In the genomic region with DNA sequence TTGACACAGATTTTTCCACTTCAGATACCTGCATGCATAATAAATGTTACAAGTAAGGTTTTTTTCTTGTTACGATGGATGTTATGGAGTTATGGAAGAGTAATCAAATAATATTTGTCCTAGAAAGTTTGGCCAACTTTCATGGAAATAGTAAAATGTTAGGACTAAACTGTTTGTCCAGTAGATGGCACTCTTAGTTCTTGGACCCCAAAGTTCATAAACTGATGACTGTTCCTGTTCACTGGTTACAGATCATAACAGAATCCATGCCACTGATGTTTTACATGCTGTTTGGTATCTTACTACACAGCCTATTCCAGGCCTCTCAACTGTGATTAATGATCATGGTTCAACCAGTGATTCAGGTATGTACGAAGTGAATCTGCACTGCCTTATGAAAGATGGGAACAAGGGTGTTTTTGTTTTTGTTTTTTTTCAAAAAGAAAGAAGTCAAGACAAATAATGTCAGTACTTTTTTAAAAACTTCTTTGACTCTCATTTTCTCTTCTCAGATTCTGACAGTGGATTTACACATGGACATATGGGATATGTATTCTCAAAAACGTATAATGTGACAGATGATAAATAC, we compare ENCODE assay signal across 9 cellular contexts. TPM values are rescaled to one million over a fixed set of nuclear protein-coding genes. Genes with fewer than 3 reads are reported as not detected.
DNase-seq lines count a peak whose midpoint lies in the region; ATAC-seq, FAIRE-seq and TF ChIP-seq lines count a peak whose summit lies in the region.
"Had no signal": no experiment of that assay in that cellular context is flagged by ENCODE, and none has a peak within 500 bp of the region (broad histone marks: within the 10 kb centered on the region; RNA-seq: fewer than 3 reads in every experiment).

No MANE protein-coding gene starts in this region.

- no peak overlapping the region for H3K4me3 ChIP-seq in thyroid gland (replicated peaks in 1 of 3)
- H3K4me3 ChIP-seq in naive thymus-derived CD4-positive, alpha-beta T cell (ENCODE audit: low read length) = no peak overlapping the region
- H3K4me3 ChIP-seq: HAP-1 had no signal

- no peaks in the 10 kb centered on the region for H3K36me3 Mint-ChIP-seq in naive thymus-derived CD4-positive, alpha-beta T cell

- peak; percentile 18 for DNase-seq in AG09319 (ENCODE audit: extremely low read depth, low read depth)
- DNase-seq in NCI-H446 treated with DMSO at 0.1 percent for 48 hours (lab: John Stamatoyannopoulos, UW) = peak; percentile 4
- DNase-seq in medulla oblongata (ENCODE audit: extremely low spot score) = peak; percentile 61
- DNase-seq in thyroid gland = no peak
- no peak for DNase-seq in naive thymus-derived CD4-positive, alpha-beta T cell

- intact Hi-C loops in thyroid gland (cut with DNase I) = no loop called here
- intact Hi-C loops in naive thymus-derived CD4-positive, alpha-beta T cell (cut with micrococcal nuclease) = loop anchor here in 1 of 2 donors (1.0 kb wide), 1 partner anchor 524 kb away; no protein-coding TSS in a partner anchor

- H3K4me3 Mint-ChIP-seq in naive thymus-derived CD4-positive, alpha-beta T cell = no peak overlapping the region

- 58 to 62% methylated on average over 3 of the region's 3 CpGs for WGBS in thyroid gland, 2 donors

- ATAC-seq in GM21528 (IDR thresholded peaks at IDR 0.05; ENCODE audit: low FRiP score, unreplicated experiment) (peak; percentile 55), HG02970 (IDR thresholded peaks at IDR 0.05; ENCODE audit: low FRiP score, unreplicated experiment) (no peak)
- no peak for ATAC-seq in naive thymus-derived CD4-positive, alpha-beta T cell

- peak; percentile 65 for TF ChIP-seq CTCF in AG09319 (IDR thresholded peaks at IDR 0.05; ENCODE audit: low read depth, low read length)
- TF ChIP-seq CTCF in thyroid gland (IDR thresholded peaks at IDR 0.05) = peak in 3 of 6 experiments; percentile 38 to 52 (median 46)

- H3K27me3 ChIP-seq in thyroid gland = no peaks in the 10 kb centered on the region
- H3K27me3 ChIP-seq in naive thymus-derived CD4-positive, alpha-beta T cell (ENCODE audit: control insufficient read depth in 2 of 2, insufficient read depth in 2 of 2, low read length in 2 of 2) = no peaks in the 10 kb centered on the region

- no peak overlapping the region for H3K27ac Mint-ChIP-seq in naive thymus-derived CD4-positive, alpha-beta T cell

- H3K27me3 Mint-ChIP-seq in naive thymus-derived CD4-positive, alpha-beta T cell = no peaks in the 10 kb centered on the region

- H3K4me1 ChIP-seq in thyroid gland = no peaks in the 10 kb centered on the region
- H3K4me1 ChIP-seq in naive thymus-derived CD4-positive, alpha-beta T cell (ENCODE audit: control insufficient read depth in 2 of 2, insufficient read depth in 2 of 2, low read length in 2 of 2) = no peaks in the 10 kb centered on the region
- H3K4me1 ChIP-seq: HAP-1 had no signal

- no peaks in the 10 kb centered on the region for H3K9me3 Mint-ChIP-seq in naive thymus-derived CD4-positive, alpha-beta T cell

- no peaks in the 10 kb centered on the region for H3K36me3 ChIP-seq in thyroid gland
- no peaks in the 10 kb centered on the region for H3K36me3 ChIP-seq in naive thymus-derived CD4-positive, alpha-beta T cell (ENCODE audit: control insufficient read depth in 2 of 3, insufficient read depth in 3 of 3, low read length in 3 of 3)
- H3K36me3 ChIP-seq: HAP-1 had no signal

- CTCF ChIA-PET in naive thymus-derived CD4-positive, alpha-beta T cell (lab: Charles Lee) = no interaction called here

- H3K4me1 Mint-ChIP-seq in naive thymus-derived CD4-positive, alpha-beta T cell = peaks cover 0 to 2% (median 0%) of the 10 kb centered on the region in 7 donors

- POLR2A ChIA-PET in naive thymus-derived CD4-positive, alpha-beta T cell (lab: Charles Lee) = no interaction called here

- TF ChIP-seq POLR2A in thyroid gland (IDR thresholded peaks at IDR 0.05) = no peak

- no peak overlapping the region for H3K27ac ChIP-seq in thyroid gland
- H3K27ac ChIP-seq in naive thymus-derived CD4-positive, alpha-beta T cell (ENCODE audit: low read depth, low read length) = no peak overlapping the region

- FAIRE-seq in colon (lab: Jason Lieb, UNC) = peak; percentile 51

- H3K9me3 ChIP-seq in thyroid gland = no peaks in the 10 kb centered on the region
- no peaks in the 10 kb centered on the region for H3K9me3 ChIP-seq in naive thymus-derived CD4-positive, alpha-beta T cell (ENCODE audit: control insufficient read depth in 2 of 3, low read length in 3 of 3)
- H3K9me3 ChIP-seq: HAP-1 had no signal

RNA-seq across cellular contexts. Expression of a gene that starts 48.8 kb away (rescaled TPM):
- total RNA-seq in thyroid gland = 1 to 10 TPM; 1.1 to 4.7 (median 1.3) TPM
- total RNA-seq in naive thymus-derived CD4-positive, alpha-beta T cell = not detected
- polyA plus RNA-seq in naive thymus-derived CD4-positive, alpha-beta T cell = not detected

Comparison
In these comparisons a context has a peak if more than half of its experiments do, and no peak if none do; other contexts are left out.
1. DNase-seq: peak in AG09319 (single experiment), NCI-H446 treated with DMSO at 0.1 percent for 48 hours (single experiment) and medulla oblongata (single experiment); none in thyroid gland (0 of 2) and naive thymus-derived CD4-positive, alpha-beta T cell (0 of 9).